In genomic region chr1:19483691-19484090, GRCh38 we compare ENCODE assay signal across 8 cellular contexts. TPM values are rescaled to one million over a fixed set of nuclear protein-coding genes. Genes with fewer than 3 reads are reported as not detected.
DNase-seq lines count a peak whose midpoint lies in the region; ATAC-seq, FAIRE-seq and TF ChIP-seq lines count a peak whose summit lies in the region.

No MANE protein-coding gene starts in this region.

- 25 to 43% methylated on average over 2 to 3 of the region's 3 CpGs for WGBS in transverse colon (ENCODE audit: low coverage in 1 of 2), 2 donors

- FAIRE-seq in RCC 7860 (lab: Jason Lieb, UNC), result no peak

- no peaks in the 10 kb centered on the region for H3K27me3 ChIP-seq in transverse colon

- no peak for DNase-seq in activated T-cell treated with anti-CD3 and anti-CD28 coated beads, Interleukin-2, amount 50 U/mL, for 72 hours
- DNase-seq in activated T-cell treated with anti-CD3 and anti-CD28 coated beads, Interleukin-2, amount 50 U/mL, for 48 hours, result no peak
- DNase-seq in astrocyte of the spinal cord (ENCODE audit: low read depth, low spot score) (no peak), memory B cell (ENCODE audit: low spot score in 2 of 2) (no peak), transverse colon (no peak), NCI-H2171 treated with DMSO at 0.1 percent for 48 hours (lab: John Stamatoyannopoulos, UW) (no peak), RCC 7860 (ENCODE audit: low spot score) (no peak)

- no peak for TF ChIP-seq CTCF in astrocyte of the spinal cord (IDR thresholded peaks at IDR 0.05; ENCODE audit: low read depth, low read length)
- no peak for TF ChIP-seq CTCF in transverse colon (IDR thresholded peaks at IDR 0.05)

- H3K36me3 ChIP-seq in transverse colon, result no peaks in the 10 kb centered on the region

- no peaks in the 10 kb centered on the region for H3K9me3 Mint-ChIP-seq in activated T-cell treated with anti-CD3 and anti-CD28 coated beads, Interleukin-2, amount 50 U/mL, for 72 hours
- no peaks in the 10 kb centered on the region for H3K9me3 Mint-ChIP-seq in memory B cell

- peak overlapping the region; percentile 52 for H3K27ac Mint-ChIP-seq in activated T-cell treated with anti-CD3 and anti-CD28 coated beads, Interleukin-2, amount 50 U/mL, for 72 hours
- H3K27ac Mint-ChIP-seq in memory B cell, result peak overlapping the region; percentile 97

- peaks cover 55 to 81% (median 70%) of the 10 kb centered on the region in 4 donors for H3K4me1 ChIP-seq in transverse colon

- intact Hi-C loops in transverse colon (cut with DNase I; ENCODE audit: low total_unique reads), result loop anchor here (5.0 to 10.0 kb wide), 3 partner anchors 49 to 159 kb away; partner anchors contain the start of gene NBL1

- H3K9me3 ChIP-seq in transverse colon, result no peaks in the 10 kb centered on the region

- peak overlapping the region; percentile 99 to 100 (median 100) for H3K27ac ChIP-seq in transverse colon

- no peaks in the 10 kb centered on the region for H3K27me3 Mint-ChIP-seq in activated T-cell treated with anti-CD3 and anti-CD28 coated beads, Interleukin-2, amount 50 U/mL, for 72 hours (ENCODE audit: low read depth)
- no peaks in the 10 kb centered on the region for H3K27me3 Mint-ChIP-seq in memory B cell

- ATAC-seq in activated T-cell treated with anti-CD3 and anti-CD28 coated beads, Interleukin-2, amount 50 U/mL, for 72 hours (replicated peaks in 1 of 2), result no peak
- ATAC-seq in memory B cell (ENCODE audit: low read depth) (no peak), HG02798 (IDR thresholded peaks at IDR 0.05; ENCODE audit: poor library complexity, unreplicated experiment) (no peak)

- peaks cover 84% of the 10 kb centered on the region for H3K4me1 Mint-ChIP-seq in activated T-cell treated with anti-CD3 and anti-CD28 coated beads, Interleukin-2, amount 50 U/mL, for 72 hours (ENCODE audit: low read depth)
- H3K4me1 Mint-ChIP-seq in memory B cell, result peaks cover 67% of the 10 kb centered on the region

- in situ Hi-C loops in astrocyte of the spinal cord (cut with HindIII; ENCODE audit: low sequenced_read_pairs) (no loop called here), transverse colon (cut with MboI; ENCODE audit: low pct_ligation_motif_present in 1 of 4, low pct_unique_long_range_greater_than_20kb in 1 of 4, low sequenced_read_pairs in 3 of 4) (loop anchor here (10.0 to 25.0 kb wide), 3 partner anchors 89 to 179 kb away; partner anchors contain the start of gene HTR6 (in 1 of the 4))

- no peak for TF ChIP-seq POLR2A in transverse colon (IDR thresholded peaks at IDR 0.05)

- peak overlapping the region; percentile 84 for H3K4me3 ChIP-seq in astrocyte of the spinal cord (ENCODE audit: low read depth, low read length)
- H3K4me3 ChIP-seq in transverse colon, result peak overlapping the region; percentile 66 to 100 (median 99)

- H3K36me3 Mint-ChIP-seq in activated T-cell treated with anti-CD3 and anti-CD28 coated beads, Interleukin-2, amount 50 U/mL, for 72 hours (ENCODE audit: insufficient read depth in 2 of 2), result peaks cover 6 to 7% of the 10 kb centered on the region in 2 donors
- peaks cover 8% of the 10 kb centered on the region for H3K36me3 Mint-ChIP-seq in memory B cell

- peak overlapping the region; percentile 96 to 98 for H3K4me3 Mint-ChIP-seq in activated T-cell treated with anti-CD3 and anti-CD28 coated beads, Interleukin-2, amount 50 U/mL, for 72 hours
- H3K4me3 Mint-ChIP-seq in memory B cell, result peak overlapping the region; percentile 97

- TF ChIP-seq EP300 in transverse colon (IDR thresholded peaks at IDR 0.05; ENCODE audit: low read depth), result no peak

RNA-seq across cellular contexts. Expression of gene CAPZB, which starts 1.6 kb away (rescaled TPM):
- total RNA-seq in activated T-cell treated with anti-CD3 and anti-CD28 coated beads, Interleukin-2, amount 50 U/mL, for 72 hours, result 100 to 1,000 TPM; 336 to 373 TPM
- 100 to 1,000 TPM; 127 to 404 (median 136) TPM for total RNA-seq in transverse colon
